27 cellular contexts compared by ENCODE assay signal in the genomic region with DNA sequence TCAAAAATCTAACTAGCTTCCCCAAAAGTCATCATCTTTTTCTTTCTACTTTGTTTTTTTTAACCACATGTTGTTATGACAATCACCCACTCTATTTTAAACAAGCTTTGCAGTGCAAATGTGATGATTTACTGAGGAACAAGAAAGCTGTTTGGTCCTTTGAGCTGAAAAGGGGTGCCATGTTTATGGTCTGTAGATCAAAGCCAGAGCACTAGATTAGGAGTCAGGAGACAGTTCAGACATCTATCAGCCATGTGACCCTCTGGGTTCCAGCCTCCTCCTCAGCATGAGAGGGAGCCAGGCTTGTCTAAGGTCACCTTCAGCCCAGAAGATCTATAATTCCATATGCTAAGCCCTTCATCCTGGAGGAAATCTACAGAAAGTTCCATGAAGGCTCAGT.
"Had no signal": no experiment of that assay in that cellular context is flagged by ENCODE, and none has a peak within 500 bp of the region (broad histone marks: within the 10 kb centered on the region; RNA-seq: fewer than 3 reads in every experiment).

No MANE protein-coding gene starts in this region.

- H3K4me3 ChIP-seq: body of pancreas, left lung, lung, pancreas, tibial artery had no signal

- ATAC-seq: activated CD8-positive, alpha-beta T cell treated with anti-CD3 and anti-CD28 coated beads, Interleukin-2, amount 10 ng/mL, durations not matched to agents 7 days and 5 days; body of pancreas; left lung; natural killer cell treated with Interleukin-12 subunit alpha and Interleukin-12 subunit beta and Interleukin-15 and Interleukin-18, amount 100 ng/mL, for 72 hours; pancreas; right cardiac atrium had no signal

- H3K36me3 ChIP-seq: left lung, neutrophil, pancreas, tibial artery, WERI-Rb-1 had no signal

- H3K27ac Mint-ChIP-seq: activated CD8-positive, alpha-beta T cell treated with anti-CD3 and anti-CD28 coated beads, Interleukin-2, amount 10 ng/mL, durations not matched to agents 7 days and 5 days; activated naive CD4-positive, alpha-beta T cell treated with anti-CD3 and anti-CD28 coated beads, Interleukin-2, amount 50 U/mL, for 24 hours; activated T-helper 1 cell treated with anti-CD3 and anti-CD28 coated beads, Interleukin-12 subunit alpha, Interleukin-12 subunit beta, Interleukin-2, Interleukin-4 antibody, amounts not matched to agents 30 ng/mL and 10 ng/mL and 1 ng/mL, durations not matched to agents 14 hours and 24 hours and 36 hours; dendritic cell treated with granulocyte-macrophage colony-stimulating factor and Interleukin-4, amounts not matched to agents 40 ng/mL and 50 ng/mL, for 4 days; natural killer cell treated with Interleukin-12 subunit alpha and Interleukin-12 subunit beta and Interleukin-15 and Interleukin-18, amount 100 ng/mL, for 72 hours; stimulated activated naive CD8-positive, alpha-beta T cell treated with anti-CD3 and anti-CD28 coated beads, Interleukin-15, Interleukin-2, amounts not matched to agents 100 ng/mL and 50 ng/mL, for 24 hours had no signal

- H3K27me3 ChIP-seq: body of pancreas, left lung, pancreas, tibial artery had no signal

- H3K4me1 Mint-ChIP-seq: activated naive CD4-positive, alpha-beta T cell treated with anti-CD3 and anti-CD28 coated beads, Interleukin-2, amount 50 U/mL, for 24 hours had no signal

- H3K9me3 Mint-ChIP-seq: activated naive CD4-positive, alpha-beta T cell treated with anti-CD3 and anti-CD28 coated beads, Interleukin-2, amount 50 U/mL, for 24 hours; activated T-helper 1 cell treated with anti-CD3 and anti-CD28 coated beads, Interleukin-12 subunit alpha, Interleukin-12 subunit beta, Interleukin-2, Interleukin-4 antibody, amounts not matched to agents 30 ng/mL and 10 ng/mL and 1 ng/mL, durations not matched to agents 14 hours and 24 hours and 36 hours; dendritic cell treated with granulocyte-macrophage colony-stimulating factor and Interleukin-4, amounts not matched to agents 40 ng/mL and 50 ng/mL, for 4 days; natural killer cell treated with Interleukin-12 subunit alpha and Interleukin-12 subunit beta and Interleukin-15 and Interleukin-18, amount 100 ng/mL, for 72 hours; stimulated activated naive CD8-positive, alpha-beta T cell treated with anti-CD3 and anti-CD28 coated beads, Interleukin-15, Interleukin-2, amounts not matched to agents 100 ng/mL and 50 ng/mL, for 24 hours had no signal

- H3K36me3 Mint-ChIP-seq: activated naive CD4-positive, alpha-beta T cell treated with anti-CD3 and anti-CD28 coated beads, Interleukin-2, amount 50 U/mL, for 24 hours; natural killer cell treated with Interleukin-12 subunit alpha and Interleukin-12 subunit beta and Interleukin-15 and Interleukin-18, amount 100 ng/mL, for 72 hours had no signal

- FAIRE-seq: frontal cortex, pancreas had no signal

- H3K27ac ChIP-seq: body of pancreas, left lung, neutrophil, pancreas, tibial artery, WERI-Rb-1 had no signal

- H3K4me1 ChIP-seq: body of pancreas, left lung, pancreas had no signal

- H3K9me3 ChIP-seq: body of pancreas, left lung, neutrophil, pancreas, tibial artery had no signal

- H3K4me3 Mint-ChIP-seq: activated CD8-positive, alpha-beta T cell treated with anti-CD3 and anti-CD28 coated beads, Interleukin-2, amount 10 ng/mL, durations not matched to agents 7 days and 5 days; activated naive CD4-positive, alpha-beta T cell treated with anti-CD3 and anti-CD28 coated beads, Interleukin-2, amount 50 U/mL, for 24 hours; activated T-helper 1 cell treated with anti-CD3 and anti-CD28 coated beads, Interleukin-12 subunit alpha, Interleukin-12 subunit beta, Interleukin-2, Interleukin-4 antibody, amounts not matched to agents 30 ng/mL and 10 ng/mL and 1 ng/mL, durations not matched to agents 14 hours and 24 hours and 36 hours; dendritic cell treated with granulocyte-macrophage colony-stimulating factor and Interleukin-4, amounts not matched to agents 40 ng/mL and 50 ng/mL, for 4 days; natural killer cell treated with Interleukin-12 subunit alpha and Interleukin-12 subunit beta and Interleukin-15 and Interleukin-18, amount 100 ng/mL, for 72 hours; stimulated activated naive CD8-positive, alpha-beta T cell treated with anti-CD3 and anti-CD28 coated beads, Interleukin-15, Interleukin-2, amounts not matched to agents 100 ng/mL and 50 ng/mL, for 24 hours had no signal

- DNase-seq: activated CD4-positive, alpha-beta T cell treated with anti-CD3 and anti-CD28 coated beads for 1 hour; activated CD4-positive, alpha-beta T cell treated with anti-CD3 and anti-CD28 coated beads, Interleukin-2, amount 50 U/mL, for 1 hour; activated CD8-positive, alpha-beta T cell treated with anti-CD3 and anti-CD28 coated beads, Interleukin-2, amount 10 ng/mL, durations not matched to agents 7 days and 5 days; activated gamma-delta T cell treated with Interleukin-2 at 50 U/mL for 16 hours; anterior cingulate cortex; body of pancreas; caudate nucleus; effector CD4-positive, alpha-beta T cell; erythroblast; glutamatergic neuron; hippocampal formation; kidney glomerular epithelial cell; left lung; pancreas; right cardiac atrium; stimulated activated CD4-positive, alpha-beta T cell treated with anti-CD3 and anti-CD28 coated beads, Interleukin-12 subunit alpha, Interleukin-12 subunit beta, amount 100 ng/mL, for 4 hours; substantia nigra; tibial artery; WERI-Rb-1 had no signal
